14 cellular contexts compared by ENCODE assay signal in the genomic region with DNA sequence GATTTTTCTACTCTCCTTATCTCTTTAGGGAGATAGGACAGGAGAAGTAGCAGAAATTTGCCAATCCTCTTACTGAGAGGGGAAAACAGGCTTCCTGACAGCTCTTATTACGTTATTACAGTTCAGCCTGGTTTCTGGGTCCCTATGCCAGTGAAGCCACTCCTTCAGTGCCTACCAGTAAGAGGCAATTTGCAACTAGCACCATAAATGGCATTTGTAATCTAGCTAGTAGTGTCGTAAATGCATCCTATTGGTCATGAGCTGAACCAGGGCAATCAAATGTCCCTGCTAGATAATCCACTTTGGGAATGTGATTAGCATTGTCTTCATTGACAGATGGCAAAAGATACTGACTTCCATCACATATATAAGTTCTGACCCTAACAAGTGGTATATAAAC.
A peak's percentile ranks its signal among the peaks of the same experiment; 100 is the strongest.
DNase-seq lines count a peak whose midpoint lies in the region; TF ChIP-seq lines count a peak whose summit lies in the region.
"Had no signal": no experiment of that assay in that cellular context is flagged by ENCODE, and none has a peak within 500 bp of the region (broad histone marks: within the 10 kb centered on the region; RNA-seq: fewer than 3 reads in every experiment).

No MANE protein-coding gene starts in this region.

- H4K20me1 ChIP-seq in osteoblast (ENCODE audit: insufficient read depth, low read length): no peaks in the 10 kb centered on the region

- no peaks in the 10 kb centered on the region for H3K4me1 ChIP-seq in HEK293 (ENCODE audit: control insufficient read depth, insufficient read depth, low read length)
- no peaks in the 10 kb centered on the region for H3K4me1 ChIP-seq in tibial nerve
- H3K4me1 ChIP-seq in osteoblast (ENCODE audit: insufficient read depth, low read length): no peaks in the 10 kb centered on the region

- TF ChIP-seq CTCF in HEK293 (tag by site-specific recombination; IDR thresholded peaks at IDR 0.05): no peak
- TF ChIP-seq CTCF in tibial nerve (IDR thresholded peaks at IDR 0.05): no peak
- TF ChIP-seq CTCF in osteoblast (IDR thresholded peaks at IDR 0.05; ENCODE audit: extremely low read depth, low read depth, low read length): no peak

- no peak overlapping the region for H3K27ac ChIP-seq in HEK293 (ENCODE audit: extremely low read depth, low read depth, low read length)
- H3K27ac ChIP-seq in tibial nerve: no peak overlapping the region
- no peak overlapping the region for H3K27ac ChIP-seq in osteoblast (ENCODE audit: low read depth, low read length)
- H3K27ac ChIP-seq: C4-2B had no signal

- H3K9me3 ChIP-seq in HEK293 (ENCODE audit: control insufficient read depth, insufficient read depth, low read depth, low read length): no peaks in the 10 kb centered on the region
- no peaks in the 10 kb centered on the region for H3K9me3 ChIP-seq in tibial nerve
- H3K9me3 ChIP-seq in osteoblast (ENCODE audit: low read depth, low read length): no peaks in the 10 kb centered on the region

- TF ChIP-seq POLR2A in tibial nerve (IDR thresholded peaks at IDR 0.05): no peak

- H3K27me3 ChIP-seq in tibial nerve (no peaks in the 10 kb centered on the region), osteoblast (ENCODE audit: insufficient read depth, low read length) (no peaks in the 10 kb centered on the region)

- no peak overlapping the region for H3K4me3 ChIP-seq in HEK293 (ENCODE audit: low read depth, low read length)
- no peak overlapping the region for H3K4me3 ChIP-seq in tibial nerve
- H3K4me3 ChIP-seq in osteoblast (ENCODE audit: insufficient read depth, low read length): no peak overlapping the region
- H3K4me3 ChIP-seq: GM23338 had no signal

- no peaks in the 10 kb centered on the region for H3K79me2 ChIP-seq in osteoblast (ENCODE audit: insufficient read depth, low read length)

- no peak overlapping the region for H3K4me2 ChIP-seq in osteoblast (ENCODE audit: insufficient read depth, low read length)
- H3K4me2 ChIP-seq: GM23338 had no signal

- no peak for TF ChIP-seq EP300 in tibial nerve (IDR thresholded peaks at IDR 0.05)

- CTCF ChIA-PET in HEK293 (lab: Yijun Ruan, JAX): interaction anchor here (0.6 to 1.0 kb wide), 2 partner anchors 14 to 80 kb away, joined by 3 read pairs; no protein-coding TSS in a partner anchor

- H3K36me3 ChIP-seq in HEK293 (ENCODE audit: control insufficient read depth in 2 of 2, insufficient read depth in 1 of 2, low read length in 2 of 2) (no peaks in the 10 kb centered on the region), tibial nerve (no peaks in the 10 kb centered on the region), osteoblast (ENCODE audit: insufficient read depth, low read length) (no peaks in the 10 kb centered on the region)

- POLR2A ChIA-PET in HEK293 (lab: Yijun Ruan, JAX): no interaction called here

- H2AFZ ChIP-seq in osteoblast (ENCODE audit: low read length): no peak overlapping the region
- H2AFZ ChIP-seq: GM23338 had no signal

- 85 to 100% methylated on average over 2 of the region's 2 CpGs for WGBS in tibial nerve, 2 donors

- DNase-seq in NCI-H524 (lab: John Stamatoyannopoulos, UW): peak; percentile 67 to 91
- DNase-seq in SK-N-DZ (ENCODE audit: low spot score): peak; percentile 29
- DNase-seq in activated effector memory CD4-positive, alpha-beta T cell treated with Interleukin-2 at 50 U/mL for 16 hours: no peak
- DNase-seq in tibial nerve (ENCODE audit: low spot score in 2 of 2): no peak
- DNase-seq in osteoblast (ENCODE audit: insufficient read length, low spot score, missing footprints): no peak
- DNase-seq: ACHN; CD4-positive, alpha-beta T cell; DMS79 treated with DMSO at 0.1 percent for 48 hours; GF-D8; HCEC 1CT; HFFc6 had no signal

TF ChIP-seq in HEK293, 187 proteins besides CTCF, POLR2A, EP300 and RAD21:
- TF ChIP-seq TRIM28 (IDR thresholded peaks at IDR 0.05; ENCODE audit: borderline replicate concordance, low read length): 0 out of 2 replicates have a peak, but pooled peaks have one; percentile 15
- no peak for TF ChIP-seq ZNF132 (tag by site-specific recombination; IDR thresholded peaks at IDR 0.05; ENCODE audit: borderline replicate concordance)
- TF ChIP-seq OSR2 (tag by site-specific recombination; IDR thresholded peaks at IDR 0.05): no peak
- TF ChIP-seq YY2 (tag by site-specific recombination; IDR thresholded peaks at IDR 0.05): no peak
- TF ChIP-seq ZNF530 (tag by site-specific recombination; IDR thresholded peaks at IDR 0.05; ENCODE audit: low read depth): no peak
- TF ChIP-seq ZNF629 (tag by site-specific recombination; IDR thresholded peaks at IDR 0.05): no peak

Comparison
In these comparisons a context has a peak if more than half of its experiments do, and no peak if none do; other contexts are left out.
1. DNase-seq: peak in NCI-H524 (2 of 2) and SK-N-DZ (single experiment); none in activated effector memory CD4-positive, alpha-beta T cell treated with Interleukin-2 at 50 U/mL for 16 hours (single experiment), tibial nerve (0 of 2) and osteoblast (single experiment).